ENCODE assay signal across 15 cellular contexts in genomic region chr10:125028291-125028867, GRCh38.
DNase-seq lines count a peak whose midpoint lies in the region; ATAC-seq and TF ChIP-seq lines count a peak whose summit lies in the region.
"Had no signal": no experiment of that assay in that cellular context is flagged by ENCODE, and none has a peak within 500 bp of the region (broad histone marks: within the 10 kb centered on the region; RNA-seq: fewer than 3 reads in every experiment).

No MANE protein-coding gene starts in this region.

- H3K9ac ChIP-seq in skeletal muscle satellite cell (ENCODE audit: low read depth, low read length) = no peak overlapping the region

- H3K4me3 Mint-ChIP-seq in WTC11 = no peak overlapping the region
- H3K4me3 Mint-ChIP-seq: activated T-cell treated with anti-CD3 and anti-CD28 coated beads, Interleukin-2, amount 50 U/mL, for 4 hours; stimulated activated naive CD8-positive, alpha-beta T cell treated with anti-CD3 and anti-CD28 coated beads, Interleukin-15, Interleukin-2, amounts not matched to agents 100 ng/mL and 50 ng/mL, for 24 hours had no signal

- no peaks in the 10 kb centered on the region; the same call in 1 of the 2 replicates for H3K27me3 Mint-ChIP-seq in WTC11 (ENCODE audit: low read depth)

- CTCF ChIA-PET in HEK293 (lab: Yijun Ruan, JAX) (interaction anchor here (0.7 to 1.5 kb wide), 3 partner anchors 19 to 28 kb away, joined by 3 to 4 read pairs (median 3); no protein-coding TSS in a partner anchor), WTC11 (lab: Charles Lee) (interaction anchor here (1.3 to 1.5 kb wide), 5 partner anchors 11 to 33 kb away, joined by 4 to 10 read pairs (median 5); no protein-coding TSS in a partner anchor)

- peaks cover 38% of the 10 kb centered on the region for H3K36me3 Mint-ChIP-seq in WTC11

- H3K27ac ChIP-seq in HEK293 (ENCODE audit: extremely low read depth, low read depth, low read length) = no peak overlapping the region

- H3K9me3 ChIP-seq in HEK293 (ENCODE audit: control insufficient read depth, insufficient read depth, low read depth, low read length) (no peaks in the 10 kb centered on the region), skeletal muscle satellite cell (replicated peaks; ENCODE audit: low read length) (no peaks in the 10 kb centered on the region)

- TF ChIP-seq CTCF in HEK293 (tag by site-specific recombination; IDR thresholded peaks at IDR 0.05) (no peak), WTC11 (IDR thresholded peaks at IDR 0.05) (no peak), fibroblast of villous mesenchyme (IDR thresholded peaks at IDR 0.05; ENCODE audit: insufficient read depth, low read depth, low read length) (no peak)

- H3K4me3 ChIP-seq in HEK293 (ENCODE audit: low read depth, low read length) (no peak overlapping the region), fibroblast of villous mesenchyme (ENCODE audit: low read depth, low read length) (no peak overlapping the region), skeletal muscle satellite cell (ENCODE audit: low read length) (no peak overlapping the region)

- H3K4me2 ChIP-seq in skeletal muscle satellite cell (ENCODE audit: low read length) = peak overlapping the region; percentile 8

- no peak for ATAC-seq in WTC11
- ATAC-seq in HG03097 (IDR thresholded peaks at IDR 0.05; ENCODE audit: low FRiP score, unreplicated experiment) = no peak
- ATAC-seq: activated T-cell treated with anti-CD3 and anti-CD28 coated beads, Interleukin-2, amount 50 U/mL, for 4 hours; left lobe of liver had no signal

- POLR2A ChIA-PET in HEK293 (lab: Yijun Ruan, JAX) = interaction anchor here (0.6 kb wide), 1 partner anchor 96 kb away, joined by 5 read pairs; no protein-coding TSS in a partner anchor
- POLR2A ChIA-PET in WTC11 (lab: Charles Lee) = interaction anchor here (1.2 kb wide), 1 partner anchor 9 kb away, joined by 5 read pairs; no protein-coding TSS in a partner anchor

- peaks cover 11% of the 10 kb centered on the region for H3K4me1 ChIP-seq in HEK293 (ENCODE audit: control insufficient read depth, insufficient read depth, low read length)
- peaks cover 29% of the 10 kb centered on the region for H3K4me1 ChIP-seq in skeletal muscle satellite cell (ENCODE audit: control insufficient read depth, insufficient read depth, low read length)

- H3K27ac Mint-ChIP-seq in WTC11 = peak overlapping the region; percentile 54
- H3K27ac Mint-ChIP-seq: stimulated activated naive CD8-positive, alpha-beta T cell treated with anti-CD3 and anti-CD28 coated beads, Interleukin-15, Interleukin-2, amounts not matched to agents 100 ng/mL and 50 ng/mL, for 24 hours had no signal

- H3K36me3 ChIP-seq in HEK293 (ENCODE audit: control insufficient read depth in 2 of 2, insufficient read depth in 1 of 2, low read length in 2 of 2) (peaks cover 0 to 14% of the 10 kb centered on the region in 2 experiments; a peak in 1 of 3 replicates), skeletal muscle satellite cell (ENCODE audit: insufficient read depth, low read length) (peaks cover 5% of the 10 kb centered on the region)

- H3K4me1 Mint-ChIP-seq in WTC11 = peaks cover 70% of the 10 kb centered on the region

- no peaks in the 10 kb centered on the region for H3K9me3 Mint-ChIP-seq in WTC11
- H3K9me3 Mint-ChIP-seq: activated T-cell treated with anti-CD3 and anti-CD28 coated beads, Interleukin-2, amount 50 U/mL, for 4 hours; stimulated activated naive CD8-positive, alpha-beta T cell treated with anti-CD3 and anti-CD28 coated beads, Interleukin-15, Interleukin-2, amounts not matched to agents 100 ng/mL and 50 ng/mL, for 24 hours had no signal

- no peaks in the 10 kb centered on the region for H3K27me3 ChIP-seq in skeletal muscle satellite cell (ENCODE audit: control insufficient read depth, insufficient read depth, low read length)

- no peak for DNase-seq in WTC11 (ENCODE audit: low spot score)
- peak; percentile 53 for DNase-seq in fibroblast of villous mesenchyme (ENCODE audit: low read depth)
- DNase-seq in activated CD4-positive, alpha-beta T cell treated with anti-CD3 and anti-CD28 coated beads for 4 hours = no peak
- no peak for DNase-seq in pons (ENCODE audit: low spot score)
- DNase-seq: activated CD4-positive, CD25-positive, alpha-beta regulatory T cell treated with anti-CD3 and anti-CD28 coated beads, Interleukin-2, amount 50 U/mL, for 72 hours; activated T-cell treated with anti-CD3 and anti-CD28 coated beads, Interleukin-2, amount 50 U/mL, for 4 hours; central memory CD4-positive, alpha-beta T cell; COR-L47; NCI-H1436; NCI-H748 treated with DMSO at 0.1 percent for 48 hours had no signal

TF ChIP-seq in HEK293, 187 proteins besides CTCF, POLR2A, EP300 and RAD21 (continues in another document):
- TF ChIP-seq ZBTB8A (tag by site-specific recombination; IDR thresholded peaks at IDR 0.05) = peak; percentile 67

TF ChIP-seq in WTC11, 78 proteins besides CTCF, POLR2A, EP300 and RAD21 (continues in another document):
- TF ChIP-seq E2F4 (CRISPR knock-in tag; IDR thresholded peaks at IDR 0.05; ENCODE audit: borderline replicate concordance, low read depth) = no peak
- no peak for TF ChIP-seq OVOL2 (CRISPR knock-in tag; IDR thresholded peaks at IDR 0.05; ENCODE audit: borderline replicate concordance)
- TF ChIP-seq, protein P1, sequence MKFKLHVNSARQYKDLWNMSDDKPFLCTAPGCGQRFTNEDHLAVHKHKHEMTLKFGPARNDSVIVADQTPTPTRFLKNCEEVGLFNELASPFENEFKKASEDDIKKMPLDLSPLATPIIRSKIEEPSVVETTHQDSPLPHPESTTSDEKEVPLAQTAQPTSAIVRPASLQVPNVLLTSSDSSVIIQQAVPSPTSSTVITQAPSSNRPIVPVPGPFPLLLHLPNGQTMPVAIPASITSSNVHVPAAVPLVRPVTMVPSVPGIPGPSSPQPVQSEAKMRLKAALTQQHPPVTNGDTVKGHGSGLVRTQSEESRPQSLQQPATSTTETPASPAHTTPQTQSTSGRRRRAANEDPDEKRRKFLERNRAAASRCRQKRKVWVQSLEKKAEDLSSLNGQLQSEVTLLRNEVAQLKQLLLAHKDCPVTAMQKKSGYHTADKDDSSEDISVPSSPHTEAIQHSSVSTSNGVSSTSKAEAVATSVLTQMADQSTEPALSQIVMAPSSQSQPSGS (CRISPR knock-in tag; IDR thresholded peaks at IDR 0.05; ENCODE audit: borderline replicate concordance, low read depth) = no peak
- TF ChIP-seq ZNF671 (CRISPR knock-in tag; IDR thresholded peaks at IDR 0.05) = no peak
- no peak for TF ChIP-seq NR2C2 (CRISPR knock-in tag; IDR thresholded peaks at IDR 0.05)
- TF ChIP-seq USF1 (CRISPR knock-in tag; IDR thresholded peaks at IDR 0.05) = no peak
- no peak for TF ChIP-seq ZNF423 (CRISPR knock-in tag; IDR thresholded peaks at IDR 0.05)
- TF ChIP-seq TP53 (CRISPR knock-in tag; IDR thresholded peaks at IDR 0.05) = no peak
- TF ChIP-seq ZNF219 (CRISPR knock-in tag; IDR thresholded peaks at IDR 0.05; ENCODE audit: borderline replicate concordance) = no peak
- TF ChIP-seq NR1H2 (CRISPR knock-in tag; IDR thresholded peaks at IDR 0.05) = no peak
- TF ChIP-seq, protein P2, sequence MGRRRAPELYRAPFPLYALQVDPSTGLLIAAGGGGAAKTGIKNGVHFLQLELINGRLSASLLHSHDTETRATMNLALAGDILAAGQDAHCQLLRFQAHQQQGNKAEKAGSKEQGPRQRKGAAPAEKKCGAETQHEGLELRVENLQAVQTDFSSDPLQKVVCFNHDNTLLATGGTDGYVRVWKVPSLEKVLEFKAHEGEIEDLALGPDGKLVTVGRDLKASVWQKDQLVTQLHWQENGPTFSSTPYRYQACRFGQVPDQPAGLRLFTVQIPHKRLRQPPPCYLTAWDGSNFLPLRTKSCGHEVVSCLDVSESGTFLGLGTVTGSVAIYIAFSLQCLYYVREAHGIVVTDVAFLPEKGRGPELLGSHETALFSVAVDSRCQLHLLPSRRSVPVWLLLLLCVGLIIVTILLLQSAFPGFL (CRISPR knock-in tag; IDR thresholded peaks at IDR 0.05; ENCODE audit: borderline replicate concordance) = no peak
- TF ChIP-seq NFATC4 (CRISPR knock-in tag; IDR thresholded peaks at IDR 0.05) = no peak
- TF ChIP-seq FOXK1 (CRISPR knock-in tag; IDR thresholded peaks at IDR 0.05) = no peak
- no peak for TF ChIP-seq MXD4 (CRISPR knock-in tag; IDR thresholded peaks at IDR 0.05; ENCODE audit: borderline replicate concordance)
- no peak for TF ChIP-seq FOXP4 (CRISPR knock-in tag; IDR thresholded peaks at IDR 0.05)
- TF ChIP-seq NFYB (CRISPR knock-in tag; conservative IDR thresholded peaks at IDR 0.05; ENCODE audit: low read depth) = no peak
